ENCODE assay signal across 13 cellular contexts in the genomic region with DNA sequence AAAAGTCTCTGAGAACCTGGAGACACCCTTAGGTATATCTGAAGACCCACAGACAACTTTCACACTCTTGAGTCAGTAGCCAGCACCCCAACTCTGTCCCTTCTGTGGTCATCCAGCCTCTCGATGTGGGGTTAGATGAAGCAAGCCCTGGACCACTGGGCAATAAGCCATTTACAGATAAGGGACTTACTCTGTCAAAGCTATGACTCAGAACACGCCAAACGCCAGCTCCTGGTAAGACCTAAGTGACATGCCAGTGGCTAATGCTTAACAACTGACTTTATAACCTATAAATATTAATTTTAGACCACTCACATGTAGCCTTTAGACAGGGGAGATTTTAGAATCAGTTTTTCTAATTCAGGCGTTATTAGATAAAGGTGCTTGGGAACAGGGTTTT.
"Had no signal": no experiment of that assay in that cellular context is flagged by ENCODE, and none has a peak within 500 bp of the region (broad histone marks: within the 10 kb centered on the region; RNA-seq: fewer than 3 reads in every experiment).

No MANE protein-coding gene starts in this region.

- ATAC-seq: activated CD4-positive, CD25-positive, alpha-beta regulatory T cell treated with anti-CD3 and anti-CD28 coated beads, Interleukin-2, amount 50 U/mL, for 24 hours; left lung; naive thymus-derived CD8-positive, alpha-beta T cell; stimulated activated effector memory CD8-positive, alpha-beta T cell treated with anti-CD3 and anti-CD28 coated beads, Interleukin-12 subunit alpha, Interleukin-12 subunit beta, amount 100 ng/mL, for 72 hours had no signal

- H3K27me3 ChIP-seq: left lung had no signal

- DNase-seq: activated CD4-positive, alpha-beta T cell treated with anti-CD3 and anti-CD28 coated beads, Interleukin-2, amount 50 U/mL, for 1 hour; activated CD8-positive, alpha-beta memory T cell treated with anti-CD3 and anti-CD28 coated beads for 24 hours; activated gamma-delta T cell treated with Interleukin-2 at 50 U/mL for 16 hours; left lung; naive thymus-derived CD8-positive, alpha-beta T cell; T-helper 9 cell had no signal

- FAIRE-seq: bronchial epithelial cell, keratinocyte, urothelium cell line had no signal

- H3K79me2 ChIP-seq: parathyroid adenoma had no signal

- H3K27ac ChIP-seq: left lung, parathyroid adenoma, thoracic aorta had no signal

- H3K9me3 ChIP-seq: left lung, thoracic aorta had no signal

- H3K4me3 ChIP-seq: left lung, thoracic aorta had no signal

- H3K4me1 ChIP-seq: left lung, parathyroid adenoma had no signal

- H3K9ac ChIP-seq: parathyroid adenoma had no signal

- H2AFZ ChIP-seq: parathyroid adenoma had no signal

- H3K36me3 ChIP-seq: left lung, thoracic aorta had no signal
